ENCODE assay signal across 22 cellular contexts in genomic region chr11:112841719-112842118, GRCh38.
DNase-seq lines count a peak whose midpoint lies in the region; FAIRE-seq and TF ChIP-seq lines count a peak whose summit lies in the region.
"Had no signal": no experiment of that assay in that cellular context is flagged by ENCODE, and none has a peak within 500 bp of the region (broad histone marks: within the 10 kb centered on the region; RNA-seq: fewer than 3 reads in every experiment).

No MANE protein-coding gene starts in this region.

- no peaks in the 10 kb centered on the region for H3K23me2 ChIP-seq in H1 (ENCODE audit: low read depth, low read length)

- TF ChIP-seq RAD21 in H1 (IDR thresholded peaks at IDR 0.05 in 1 of 2, conservative IDR thresholded peaks at IDR 0.05 in 1 of 2; ENCODE audit: low read depth in 2 of 2, low read length in 2 of 2), result no peak

- H3K27me3 ChIP-seq in H1 (replicated peaks in 1 of 4; ENCODE audit: control insufficient read depth in 3 of 4, extremely low read depth in 1 of 4, insufficient read depth in 3 of 4, low read length in 3 of 4) (no peaks in the 10 kb centered on the region), neuronal stem cell (ENCODE audit: control insufficient read depth in 3 of 3, insufficient read depth in 3 of 3, low read depth in 1 of 3, low read length in 3 of 3) (no peaks in the 10 kb centered on the region)

- WGBS in H1 (ENCODE audit: extremely low coverage in 1 of 2, insufficient coverage in 1 of 2, insufficient read length in 1 of 2, insufficient replicate concordance in 2 of 2, low coverage in 1 of 2, low lambda C conversion rate in 2 of 2, missing lambda C conversion rate in 1 of 2), 2 experiments, result 96% methylated on average over 3 of the region's 3 CpGs; no CpG with 5 or more reads in 1 of the 2 experiments
- no CpG with 5 or more reads among the region's 3 CpGs for WGBS in neuronal stem cell (ENCODE audit: extremely low coverage in 2 of 2, insufficient read length in 2 of 2, insufficient replicate concordance in 1 of 2), 2 donors

- TF ChIP-seq EP300 in H1 (IDR thresholded peaks at IDR 0.05; ENCODE audit: borderline replicate concordance in 1 of 2, low read depth in 2 of 2, low read length in 2 of 2), result no peak

- CTCF ChIA-PET in H1 (lab: Charles Lee; ENCODE audit: partially characterized antibody), result interaction anchor here (2.0 kb wide), 1 partner anchor 11 kb away, joined by 13 read pairs; no protein-coding TSS in a partner anchor

- no peaks in the 10 kb centered on the region for H4K20me1 ChIP-seq in H1 (replicated peaks in 1 of 2; ENCODE audit: control insufficient read depth in 1 of 2, insufficient read depth in 2 of 2, low read length in 2 of 2)

- no peaks in the 10 kb centered on the region for H3K9me3 Mint-ChIP-seq in immature natural killer cell
- peaks cover 3% of the 10 kb centered on the region for H3K9me3 Mint-ChIP-seq in glutamatergic neuron (ENCODE audit: unreplicated experiment)
- H3K9me3 Mint-ChIP-seq: CD4-positive, alpha-beta T cell had no signal

- peak overlapping the region in 5 of 6 donors; percentile 13 to 76 (median 53) for H3K27ac Mint-ChIP-seq in immature natural killer cell
- H3K27ac Mint-ChIP-seq in glutamatergic neuron (ENCODE audit: unreplicated experiment), result no peak overlapping the region
- H3K27ac Mint-ChIP-seq: CD4-positive, alpha-beta T cell; HFFc6 had no signal

- H3K36me3 ChIP-seq in H1 (ENCODE audit: control insufficient read depth in 2 of 4, insufficient read depth in 4 of 4, low read length in 3 of 4) (no peaks in the 10 kb centered on the region), neuronal stem cell (replicated peaks in 1 of 2; ENCODE audit: control insufficient read depth in 2 of 2, insufficient read depth in 2 of 2, low read length in 2 of 2) (no peaks in the 10 kb centered on the region)

- H3K4me1 Mint-ChIP-seq in immature natural killer cell (peaks cover 22 to 46% of the 10 kb centered on the region in 2 donors), glutamatergic neuron (ENCODE audit: low read depth, unreplicated experiment) (peaks cover 7% of the 10 kb centered on the region)

- H3K79me1 ChIP-seq in H1 (ENCODE audit: low read depth, low read length) (no peaks in the 10 kb centered on the region), neuronal stem cell (ENCODE audit: low read depth, low read length) (no peaks in the 10 kb centered on the region)

- H3K9me3 ChIP-seq in H1 (ENCODE audit: insufficient read depth in 2 of 2, low read depth in 1 of 2, low read length in 1 of 2) (no peaks in the 10 kb centered on the region), neuronal stem cell (replicated peaks in 1 of 2; ENCODE audit: control insufficient read depth in 2 of 2, insufficient read depth in 1 of 2, low read depth in 1 of 2, low read length in 2 of 2) (no peaks in the 10 kb centered on the region)
- H3K9me3 ChIP-seq: Caco-2 had no signal

- no peak overlapping the region for H3K9ac ChIP-seq in H1 (replicated peaks in 1 of 4; ENCODE audit: extremely low read depth in 1 of 4, low read depth in 3 of 4, low read length in 3 of 4)
- H3K9ac ChIP-seq in neuronal stem cell (ENCODE audit: low read depth, low read length, poor library complexity), result no peak overlapping the region
- H3K9ac ChIP-seq: GM23248 had no signal

- H3K4ac ChIP-seq in H1 (replicated peaks; ENCODE audit: insufficient read length, low read depth, low read length), result no peak overlapping the region
- H3K4ac ChIP-seq in neuronal stem cell (ENCODE audit: low read length), result no peak overlapping the region

- no peak overlapping the region for H2BK20ac ChIP-seq in H1 (ENCODE audit: low read length)

- H3K14ac ChIP-seq in H1 (ENCODE audit: insufficient read length), result no peak overlapping the region
- H3K14ac ChIP-seq in neuronal stem cell (ENCODE audit: low read length), result no peak overlapping the region

- H3K4me3 ChIP-seq in H1 (ENCODE audit: extremely low read depth in 1 of 4, insufficient read depth in 2 of 4, low read depth in 3 of 4, low read length in 4 of 4) (no peak overlapping the region), neuronal stem cell (ENCODE audit: low read length in 2 of 2) (no peak overlapping the region)
- H3K4me3 ChIP-seq: GM23248 had no signal

- no peak overlapping the region for H3K27ac ChIP-seq in H1 (ENCODE audit: low read depth, low read length)
- no peak overlapping the region for H3K27ac ChIP-seq in neuronal stem cell (replicated peaks; ENCODE audit: low read length)
- peak overlapping the region; percentile 26 for H3K27ac ChIP-seq in substantia nigra (ENCODE audit: low read depth, low read length, poor library complexity, severe bottlenecking)
- H3K27ac ChIP-seq: C4-2B, GM23248 had no signal

- H2BK12ac ChIP-seq in H1 (ENCODE audit: low read depth, low read length), result no peak overlapping the region
- no peak overlapping the region for H2BK12ac ChIP-seq in neuronal stem cell (ENCODE audit: low read length)

- no peak overlapping the region for H2BK120ac ChIP-seq in H1 (replicated peaks; ENCODE audit: low read depth, low read length)
- peak overlapping the region; percentile 10 for H2BK120ac ChIP-seq in neuronal stem cell (ENCODE audit: low read depth, low read length)

- H2BK15ac ChIP-seq in H1 (ENCODE audit: low read length) (0 out of 2 replicates have a peak overlapping the region, but pooled peaks have one; percentile 67), neuronal stem cell (ENCODE audit: low read length) (no peak overlapping the region)

- no peak for TF ChIP-seq POLR2A in H1 (IDR thresholded peaks at IDR 0.05; ENCODE audit: control extremely low read depth in 1 of 2, low read depth in 2 of 2, low read length in 2 of 2)

- H3K27me3 Mint-ChIP-seq in immature natural killer cell (ENCODE audit: low read depth in 3 of 3), result peaks cover 4 to 7% (median 5%) of the 10 kb centered on the region in 3 donors
- no peaks in the 10 kb centered on the region for H3K27me3 Mint-ChIP-seq in glutamatergic neuron (ENCODE audit: unreplicated experiment)
- H3K27me3 Mint-ChIP-seq: CD4-positive, alpha-beta T cell had no signal

- H3K36me3 Mint-ChIP-seq in immature natural killer cell (no peaks in the 10 kb centered on the region), glutamatergic neuron (ENCODE audit: unreplicated experiment) (peaks cover 4% of the 10 kb centered on the region)

- H2AK5ac ChIP-seq in H1 (ENCODE audit: low read depth, low read length) (no peak overlapping the region), neuronal stem cell (ENCODE audit: low read depth, low read length) (no peak overlapping the region)

- POLR2A ChIA-PET in H1 (lab: Charles Lee; ENCODE audit: partially characterized antibody), result no interaction called here

- H3K23ac ChIP-seq in H1 (ENCODE audit: insufficient read length), result no peak overlapping the region
- H3K23ac ChIP-seq in neuronal stem cell (ENCODE audit: low read depth, low read length, poor library complexity), result no peak overlapping the region

- H4K8ac ChIP-seq in H1 (ENCODE audit: extremely low read depth, insufficient read depth, low read length), result no peak overlapping the region
- H4K8ac ChIP-seq in neuronal stem cell (ENCODE audit: low read depth, low read length), result no peak overlapping the region

- H3K4me1 ChIP-seq in H1 (replicated peaks in 1 of 4; ENCODE audit: control insufficient read depth in 3 of 4, insufficient read depth in 4 of 4, low read length in 3 of 4), result 0 out of 7 replicates have a peak, but pooled peaks cover 0 to 2% (median 0%) of the 10 kb centered on the region in 4 experiments
- H3K4me1 ChIP-seq in neuronal stem cell (ENCODE audit: control insufficient read depth in 2 of 2, insufficient read depth in 1 of 2, low read depth in 1 of 2, low read length in 2 of 2), result peaks cover 0 to 8% of the 10 kb centered on the region in 2 donors
- H3K4me1 ChIP-seq: Caco-2 had no signal

- FAIRE-seq in H1 (lab: Jason Lieb, UNC), result no peak
- FAIRE-seq: A204.1, D721Med, G401.6, GM12891, GM19239, HTR-8/SVneo had no signal

- DNase-seq in H1 (ENCODE audit: low read depth in 1 of 2, low spot score in 2 of 2) (peak in 1 of 2 experiments; percentile 23), immature natural killer cell (peak; percentile 5 to 17 (median 15)), neuronal stem cell (ENCODE audit: low spot score) (no peak), substantia nigra (lab: John Stamatoyannopoulos, UW) (no peak), NCI-H2107 (lab: John Stamatoyannopoulos, UW) (no peak), glutamatergic neuron (no peak), NCI-H1092 treated with DMSO at 0.1 percent for 48 hours (lab: John Stamatoyannopoulos, UW) (no peak)
- DNase-seq: ACHN; AML-193; Caco-2; CD4-positive, alpha-beta T cell; GM23248; H7; HFFc6; IMR-90 had no signal

- no peaks in the 10 kb centered on the region for H3K79me2 ChIP-seq in H1 (ENCODE audit: control insufficient read depth in 1 of 2, insufficient read depth in 2 of 2, low read length in 2 of 2)

- H3K56ac ChIP-seq in H1 (replicated peaks; ENCODE audit: insufficient read length, low read depth, low read length), result no peak overlapping the region

- H3K18ac ChIP-seq in H1 (ENCODE audit: extremely low read depth, low read length) (no peak overlapping the region), neuronal stem cell (ENCODE audit: low read length) (no peak overlapping the region)

- H4K91ac ChIP-seq in H1 (replicated peaks; ENCODE audit: insufficient read length, low read length), result no peak overlapping the region
- H4K91ac ChIP-seq in neuronal stem cell (ENCODE audit: low read depth, low read length, poor library complexity), result no peak overlapping the region

- H2AFZ ChIP-seq in H1 (ENCODE audit: low read length), result no peak overlapping the region
- H2AFZ ChIP-seq in neuronal stem cell (ENCODE audit: low read length), result no peak overlapping the region
- H2AFZ ChIP-seq: GM23248 had no signal

- TF ChIP-seq CTCF in H1 (IDR thresholded peaks at IDR 0.05; ENCODE audit: control extremely low read depth in 1 of 3, insufficient read depth in 1 of 3, low read depth in 1 of 3, low read length in 3 of 3) (no peak), glutamatergic neuron (IDR thresholded peaks at IDR 0.05; ENCODE audit: partially characterized antibody, unreplicated experiment) (no peak)

- H2BK5ac ChIP-seq in H1 (ENCODE audit: low read depth, low read length) (no peak overlapping the region), neuronal stem cell (ENCODE audit: low read length) (no peak overlapping the region)

- H3K4me2 ChIP-seq in H1 (ENCODE audit: insufficient read depth in 1 of 2, low read depth in 2 of 2, low read length in 2 of 2) (no peak overlapping the region), neuronal stem cell (ENCODE audit: insufficient read depth, low read length, poor library complexity, severe bottlenecking) (no peak overlapping the region)

- no peak overlapping the region for H4K5ac ChIP-seq in H1 (ENCODE audit: insufficient read length, low read depth, low read length)

- H3K4me3 Mint-ChIP-seq in immature natural killer cell, result peak overlapping the region in 4 of 5 donors; percentile 4 to 42 (median 18)
- H3K4me3 Mint-ChIP-seq in glutamatergic neuron (ENCODE audit: unreplicated experiment), result no peak overlapping the region
- H3K4me3 Mint-ChIP-seq: CD4-positive, alpha-beta T cell; HFFc6 had no signal

TF ChIP-seq in H1, 55 proteins besides CTCF, POLR2A, EP300 and RAD21 (continues in another document):
- TF ChIP-seq GABPA (IDR thresholded peaks at IDR 0.05; ENCODE audit: borderline replicate concordance, insufficient read depth, low read length) (no peak), RFX5 (IDR thresholded peaks at IDR 0.05; ENCODE audit: borderline replicate concordance, low read depth, low read length) (no peak), TEAD4 (IDR thresholded peaks at IDR 0.05; ENCODE audit: low read depth, low read length) (no peak)

Comparison
In these comparisons a context has a peak if more than half of its experiments do, and no peak if none do; other contexts are left out.
1. DNase-seq: peak in immature natural killer cell (3 of 3); none in neuronal stem cell (single experiment), substantia nigra (0 of 49), NCI-H2107 (single experiment), glutamatergic neuron (single experiment) and NCI-H1092 treated with DMSO at 0.1 percent for 48 hours (single experiment).